In the genomic region with DNA sequence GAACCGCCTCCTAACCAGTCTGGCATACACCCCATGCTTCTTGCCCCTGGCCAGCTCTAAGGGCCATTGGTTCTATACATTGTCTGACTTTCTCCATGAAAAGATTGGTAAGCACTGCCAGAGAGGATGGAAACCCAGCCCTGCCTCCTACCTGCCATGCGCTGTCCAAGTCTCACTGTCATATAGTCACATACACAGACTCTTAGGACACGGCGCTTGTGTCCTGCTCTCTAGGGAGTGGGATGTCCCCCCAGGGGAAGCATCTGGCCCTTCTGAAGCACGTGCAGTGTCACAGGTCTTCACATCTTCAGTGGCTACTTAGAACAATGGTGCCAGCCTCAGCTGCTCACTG, we compare ENCODE assay signal across 9 cellular contexts. TPM values are rescaled to one million over a fixed set of nuclear protein-coding genes. Genes with fewer than 3 reads are reported as not detected.
A peak's percentile ranks its signal among the peaks of the same experiment; 100 is the strongest.
DNase-seq lines count a peak whose midpoint lies in the region; ATAC-seq and TF ChIP-seq lines count a peak whose summit lies in the region.
"Had no signal": no experiment of that assay in that cellular context is flagged by ENCODE, and none has a peak within 500 bp of the region (broad histone marks: within the 10 kb centered on the region; RNA-seq: fewer than 3 reads in every experiment).

No MANE protein-coding gene starts in this region.

- peaks cover 57% of the 10 kb centered on the region for H3K4me1 ChIP-seq in CD8-positive, alpha-beta T cell (ENCODE audit: insufficient read depth, low read length)
- peaks cover 33% of the 10 kb centered on the region for H3K4me1 ChIP-seq in MM.1S (ENCODE audit: low read length)
- H3K4me1 ChIP-seq in effector memory CD4-positive, alpha-beta T cell (ENCODE audit: control insufficient read depth, insufficient read depth, low read length, poor library complexity, severe bottlenecking): peaks cover 56% of the 10 kb centered on the region

- H3K79me2 ChIP-seq in MM.1S (ENCODE audit: low read length): peaks cover 70% of the 10 kb centered on the region

- H2AFZ ChIP-seq in MM.1S (ENCODE audit: low read length): no peak overlapping the region

- no peaks in the 10 kb centered on the region for H3K9me2 ChIP-seq in MM.1S (replicated peaks; ENCODE audit: insufficient read depth, low read length)

- intact Hi-C loops in CD8-positive, alpha-beta T cell (cut with DNase I, micrococcal nuclease): loop anchor here in 1 of 2 experiments (2.0 to 10.0 kb wide), 4 partner anchors 149 to 423 kb away; partner anchors contain the start of genes ABHD15, NEK8, TLCD1 and TP53I13

- H3K9me3 Mint-ChIP-seq in CD8-positive, alpha-beta T cell: no peaks in the 10 kb centered on the region
- H3K9me3 Mint-ChIP-seq in progenitor cell of endocrine pancreas (ENCODE audit: low read depth): no peaks in the 10 kb centered on the region

- peaks cover 9% of the 10 kb centered on the region for H3K36me3 Mint-ChIP-seq in CD8-positive, alpha-beta T cell
- no peaks in the 10 kb centered on the region for H3K36me3 Mint-ChIP-seq in progenitor cell of endocrine pancreas (ENCODE audit: insufficient read depth)

- no peaks in the 10 kb centered on the region for H4K20me1 ChIP-seq in MM.1S (ENCODE audit: insufficient read depth, low read length)

- H3K27ac Mint-ChIP-seq in CD8-positive, alpha-beta T cell: peak overlapping the region; percentile 100
- H3K27ac Mint-ChIP-seq in progenitor cell of endocrine pancreas: peak overlapping the region; percentile 49

- no peaks in the 10 kb centered on the region for H3K27me3 Mint-ChIP-seq in CD8-positive, alpha-beta T cell (ENCODE audit: low read depth)
- H3K27me3 Mint-ChIP-seq in progenitor cell of endocrine pancreas: no peaks in the 10 kb centered on the region

- no peaks in the 10 kb centered on the region for H3K27me3 ChIP-seq in CD8-positive, alpha-beta T cell (ENCODE audit: insufficient read depth, low read length)
- H3K27me3 ChIP-seq in MM.1S (replicated peaks; ENCODE audit: insufficient read depth, low read length): no peaks in the 10 kb centered on the region
- H3K27me3 ChIP-seq in effector memory CD4-positive, alpha-beta T cell (replicated peaks; ENCODE audit: control insufficient read depth, insufficient read depth, low read length, poor library complexity, severe bottlenecking): no peaks in the 10 kb centered on the region
- H3K27me3 ChIP-seq: brain microvascular endothelial cell had no signal

- TF ChIP-seq CTCF in CD8-positive, alpha-beta T cell (IDR thresholded peaks at IDR 0.05): no peak
- TF ChIP-seq CTCF in MM.1S (IDR thresholded peaks at IDR 0.05; ENCODE audit: low read length): no peak
- no peak for TF ChIP-seq CTCF in progenitor cell of endocrine pancreas (IDR thresholded peaks at IDR 0.05; ENCODE audit: unreplicated experiment)

- peak overlapping the region; percentile 93 for H3K4me3 Mint-ChIP-seq in CD8-positive, alpha-beta T cell
- no peak overlapping the region for H3K4me3 Mint-ChIP-seq in progenitor cell of endocrine pancreas (ENCODE audit: low read depth)

- no peaks in the 10 kb centered on the region for H3K36me3 ChIP-seq in CD8-positive, alpha-beta T cell (ENCODE audit: insufficient read depth, low read length)
- no peaks in the 10 kb centered on the region for H3K36me3 ChIP-seq in MM.1S (replicated peaks; ENCODE audit: insufficient read depth, low read length)
- peaks cover 11% of the 10 kb centered on the region for H3K36me3 ChIP-seq in effector memory CD4-positive, alpha-beta T cell (ENCODE audit: control insufficient read depth, insufficient read depth, low read length)
- H3K36me3 ChIP-seq: brain microvascular endothelial cell had no signal

- no peak for ATAC-seq in CD8-positive, alpha-beta T cell

- DNase-seq in CD8-positive, alpha-beta T cell: no peak
- DNase-seq in MM.1S (no peak), progenitor cell of endocrine pancreas (ENCODE audit: low spot score, unreplicated experiment) (no peak), HEK293T (ENCODE audit: extremely low spot score) (no peak), NCI-H1048 (lab: John Stamatoyannopoulos, UW) (no peak), hepatic stellate cell (ENCODE audit: low spot score) (no peak), NCI-H1105 (lab: John Stamatoyannopoulos, UW) (no peak)
- DNase-seq in effector memory CD4-positive, alpha-beta T cell: no peak
- DNase-seq: brain microvascular endothelial cell had no signal

- peak overlapping the region; percentile 54 for H3K27ac ChIP-seq in CD8-positive, alpha-beta T cell (ENCODE audit: low read depth, low read length)
- no peak overlapping the region; the same call in 1 of the 2 replicates for H3K27ac ChIP-seq in MM.1S (ENCODE audit: low read length)
- peak overlapping the region; percentile 84 for H3K27ac ChIP-seq in effector memory CD4-positive, alpha-beta T cell (ENCODE audit: insufficient read depth, low read length, poor library complexity, severe bottlenecking)
- H3K27ac ChIP-seq: brain microvascular endothelial cell had no signal

- peak overlapping the region; percentile 96; the same call in 1 of the 2 replicates for H3K4me2 ChIP-seq in MM.1S (ENCODE audit: low read depth, low read length)

- H3K9me3 ChIP-seq in CD8-positive, alpha-beta T cell (ENCODE audit: low read length): no peaks in the 10 kb centered on the region
- H3K9me3 ChIP-seq in MM.1S (replicated peaks; ENCODE audit: insufficient read depth, low read length): no peaks in the 10 kb centered on the region
- no peaks in the 10 kb centered on the region for H3K9me3 ChIP-seq in effector memory CD4-positive, alpha-beta T cell (ENCODE audit: control insufficient read depth, low read length)

- H3F3A ChIP-seq in MM.1S (ENCODE audit: insufficient read depth, low read length): peaks cover 31% of the 10 kb centered on the region

- peak overlapping the region; percentile 73 for H3K4me3 ChIP-seq in CD8-positive, alpha-beta T cell (ENCODE audit: low read depth, low read length)
- H3K4me3 ChIP-seq in MM.1S (ENCODE audit: low read length): 0 out of 2 replicates have a peak overlapping the region, but pooled peaks have one; percentile 80
- H3K4me3 ChIP-seq in effector memory CD4-positive, alpha-beta T cell (ENCODE audit: insufficient read depth, low read depth, low read length, poor library complexity, severe bottlenecking): peak overlapping the region; percentile 58

- no peak overlapping the region; the same call in 1 of the 2 replicates for H3K9ac ChIP-seq in MM.1S (ENCODE audit: low read length)

- H3K4me1 Mint-ChIP-seq in CD8-positive, alpha-beta T cell (ENCODE audit: low read depth): peaks cover 72% of the 10 kb centered on the region
- peaks cover 21% of the 10 kb centered on the region for H3K4me1 Mint-ChIP-seq in progenitor cell of endocrine pancreas (ENCODE audit: low read depth)

- CTCF ChIA-PET in CD8-positive, alpha-beta T cell (lab: Charles Lee): interaction anchor here (0.8 to 10.2 kb wide), 4 partner anchors 18 to 84 kb away, joined by 3 to 199 read pairs (median 37); no protein-coding TSS in a partner anchor
- CTCF ChIA-PET in HEK293T (lab: Yijun Ruan, JAX): no interaction called here

- POLR2A ChIA-PET in CD8-positive, alpha-beta T cell (lab: Charles Lee): interaction anchor here (2.7 kb wide), 1 partner anchor 153 kb away, joined by 14 read pairs; the partner anchor contains the start of gene NUFIP2
- POLR2A ChIA-PET in HEK293T (lab: Yijun Ruan, JAX): interaction anchor here (0.7 to 1.0 kb wide), 2 partner anchors 13 to 39 kb away, joined by 3 to 4 read pairs; partner anchors contain the start of gene MYO18A

TF ChIP-seq in HEK293T, 16 proteins besides CTCF, POLR2A, EP300 and RAD21:
- TF ChIP-seq HDGF (IDR thresholded peaks at IDR 0.05; ENCODE audit: borderline replicate concordance): no peak
- TF ChIP-seq FOXM1 (IDR thresholded peaks at IDR 0.05; ENCODE audit: borderline replicate concordance): no peak

RNA-seq across cellular contexts. Expression of gene MYO18A, which starts 38.7 kb away (rescaled TPM):
- total RNA-seq in CD8-positive, alpha-beta T cell: 10 to 100 TPM; 48.5 to 52.9 TPM
- total RNA-seq in progenitor cell of endocrine pancreas: 75.7 and 77.1 TPM in 2 replicates
